ENCODE assay signal across 16 cellular contexts in the genomic region with DNA sequence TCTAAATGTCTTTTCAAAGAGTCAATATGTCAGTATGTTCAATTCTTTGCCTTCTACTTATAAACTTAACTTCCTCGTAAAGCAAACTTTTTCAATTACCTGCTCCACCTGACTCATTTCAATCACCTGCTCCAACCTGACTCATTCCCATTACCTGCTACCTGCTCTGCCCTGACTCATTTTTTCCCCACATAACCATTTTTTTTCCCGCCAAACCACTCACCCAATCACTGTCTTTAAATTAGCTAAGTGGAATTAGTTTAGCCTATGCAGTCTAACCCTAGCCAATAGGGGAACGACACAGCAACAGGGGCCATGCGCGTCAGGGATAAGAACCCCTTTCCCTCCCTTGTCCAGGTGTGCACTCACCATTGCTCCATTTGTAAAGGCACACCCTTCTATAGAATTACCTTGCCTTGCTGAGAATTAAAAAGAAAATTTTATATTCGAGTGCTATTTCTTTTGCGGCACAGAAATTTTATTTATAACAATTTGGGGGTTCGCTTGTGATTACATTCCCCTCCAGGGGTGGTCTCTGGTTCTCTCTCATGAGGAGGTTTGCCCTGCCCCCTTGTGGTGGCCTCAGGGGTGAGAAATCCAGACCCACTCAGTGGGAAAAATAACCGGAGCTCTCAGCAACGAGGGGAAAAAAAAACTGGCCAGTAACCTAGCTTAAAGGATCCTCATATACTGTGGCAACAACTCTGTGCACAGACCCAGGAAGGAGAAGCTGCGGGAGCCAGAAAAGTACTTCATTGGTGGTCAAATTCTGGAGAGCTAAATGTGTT.
DNase-seq lines count a peak whose midpoint lies in the region; ATAC-seq and TF ChIP-seq lines count a peak whose summit lies in the region.
"Had no signal": no experiment of that assay in that cellular context is flagged by ENCODE, and none has a peak within 500 bp of the region (broad histone marks: within the 10 kb centered on the region; RNA-seq: fewer than 3 reads in every experiment).

No MANE protein-coding gene starts in this region.

- H3K9me3 Mint-ChIP-seq in activated CD4-positive, alpha-beta memory T cell treated with anti-CD3 and anti-CD28 coated beads for 36 hours, result peaks cover 15% of the 10 kb centered on the region
- H3K9me3 Mint-ChIP-seq in activated CD4-positive, alpha-beta memory T cell treated with anti-CD3 and anti-CD28 coated beads, Interleukin-2, amount 10 ng/mL, durations not matched to agents 7 days and 5 days, result peaks cover 28% of the 10 kb centered on the region

- intact Hi-C loops in activated CD4-positive, alpha-beta memory T cell treated with anti-CD3 and anti-CD28 coated beads for 36 hours (cut with micrococcal nuclease), result no loop called here
- intact Hi-C loops in thyroid gland (cut with DNase I), result no loop called here
- intact Hi-C loops in lower leg skin (cut with DNase I; ENCODE audit: low total_unique reads), result no loop called here

- no peaks in the 10 kb centered on the region for H3K36me3 ChIP-seq in thyroid gland
- H3K36me3 ChIP-seq: breast epithelium, upper lobe of left lung had no signal

- no peaks in the 10 kb centered on the region for H3K27me3 Mint-ChIP-seq in activated CD4-positive, alpha-beta memory T cell treated with anti-CD3 and anti-CD28 coated beads for 36 hours
- no peaks in the 10 kb centered on the region for H3K27me3 Mint-ChIP-seq in activated CD4-positive, alpha-beta memory T cell treated with anti-CD3 and anti-CD28 coated beads, Interleukin-2, amount 10 ng/mL, durations not matched to agents 7 days and 5 days
- H3K27me3 Mint-ChIP-seq: activated T-helper 17 cell treated with anti-CD3 and anti-CD28 coated beads, Interleukin-2, amount 50 U/mL, for 72 hours had no signal

- H3K36me3 Mint-ChIP-seq in activated CD4-positive, alpha-beta memory T cell treated with anti-CD3 and anti-CD28 coated beads for 36 hours, result no peaks in the 10 kb centered on the region
- no peaks in the 10 kb centered on the region for H3K36me3 Mint-ChIP-seq in activated CD4-positive, alpha-beta memory T cell treated with anti-CD3 and anti-CD28 coated beads, Interleukin-2, amount 10 ng/mL, durations not matched to agents 7 days and 5 days (ENCODE audit: low read depth)

- TF ChIP-seq POLR2A in thyroid gland (IDR thresholded peaks at IDR 0.05), result no peak
- no peak for TF ChIP-seq POLR2A in lower leg skin (IDR thresholded peaks at IDR 0.05)

- H3K27ac ChIP-seq in thyroid gland, result peak overlapping the region; percentile 48 to 76 (median 68)
- H3K27ac ChIP-seq: breast epithelium, SK-N-MC, skin epidermis, upper lobe of left lung had no signal

- no peak for ATAC-seq in HG03432 (IDR thresholded peaks at IDR 0.05; ENCODE audit: unreplicated experiment)
- ATAC-seq: activated T-helper 17 cell treated with anti-CD3 and anti-CD28 coated beads, Interleukin-2, amount 50 U/mL, for 72 hours had no signal

- H3K27me3 ChIP-seq in thyroid gland, result no peaks in the 10 kb centered on the region
- H3K27me3 ChIP-seq: breast epithelium, upper lobe of left lung had no signal

- H3K4me1 Mint-ChIP-seq in activated CD4-positive, alpha-beta memory T cell treated with anti-CD3 and anti-CD28 coated beads for 36 hours (ENCODE audit: low read depth), result peaks cover 8% of the 10 kb centered on the region
- H3K4me1 Mint-ChIP-seq in activated CD4-positive, alpha-beta memory T cell treated with anti-CD3 and anti-CD28 coated beads, Interleukin-2, amount 10 ng/mL, durations not matched to agents 7 days and 5 days, result no peaks in the 10 kb centered on the region
- H3K4me1 Mint-ChIP-seq: immature natural killer cell had no signal

- TF ChIP-seq CTCF in thyroid gland (IDR thresholded peaks at IDR 0.05) (peak in 5 of 6 experiments; percentile 29 to 54 (median 49)), lower leg skin (IDR thresholded peaks at IDR 0.05) (no peak)

- peak; percentile 11 for DNase-seq in activated CD4-positive, alpha-beta memory T cell treated with anti-CD3 and anti-CD28 coated beads for 36 hours
- no peak for DNase-seq in activated CD4-positive, alpha-beta memory T cell treated with anti-CD3 and anti-CD28 coated beads, Interleukin-2, amount 10 ng/mL, durations not matched to agents 7 days and 5 days
- peak; percentile 17 for DNase-seq in SK-N-DZ (ENCODE audit: low spot score)
- peak; percentile 54 for DNase-seq in kidney tubule cell (ENCODE audit: low spot score)
- peak; percentile 54 to 63 for DNase-seq in thyroid gland
- no peak for DNase-seq in cerebellar nuclear complex (lab: John Stamatoyannopoulos, UW)
- DNase-seq in lower leg skin (ENCODE audit: low spot score in 2 of 2), result no peak
- DNase-seq: activated CD4-positive, CD25-positive, alpha-beta regulatory T cell treated with anti-CD3 and anti-CD28 coated beads, Interleukin-2, amount 50 U/mL, for 72 hours; immature natural killer cell; NCI-H226; upper lobe of left lung had no signal

- no peak overlapping the region for H3K27ac Mint-ChIP-seq in activated CD4-positive, alpha-beta memory T cell treated with anti-CD3 and anti-CD28 coated beads for 36 hours
- H3K27ac Mint-ChIP-seq in activated CD4-positive, alpha-beta memory T cell treated with anti-CD3 and anti-CD28 coated beads, Interleukin-2, amount 10 ng/mL, durations not matched to agents 7 days and 5 days, result no peak overlapping the region
- H3K27ac Mint-ChIP-seq: activated T-helper 17 cell treated with anti-CD3 and anti-CD28 coated beads, Interleukin-2, amount 50 U/mL, for 72 hours; immature natural killer cell had no signal

- no peaks in the 10 kb centered on the region for H3K9me3 ChIP-seq in thyroid gland

- CTCF ChIA-PET in activated CD4-positive, alpha-beta memory T cell treated with anti-CD3 and anti-CD28 coated beads for 36 hours (lab: Charles Lee), result interaction anchor here (0.6 to 1.4 kb wide), 4 partner anchors 112 to 359 kb away, joined by 3 read pairs; no protein-coding TSS in a partner anchor
- CTCF ChIA-PET in activated CD4-positive, alpha-beta memory T cell treated with anti-CD3 and anti-CD28 coated beads, Interleukin-2, amount 10 ng/mL, durations not matched to agents 7 days and 5 days (lab: Charles Lee), result interaction anchor here (0.6 kb wide), 1 partner anchor 67 kb away, joined by 3 read pairs; no protein-coding TSS in a partner anchor

- H3K4me3 ChIP-seq in thyroid gland (replicated peaks in 1 of 3), result no peak overlapping the region
- no peak overlapping the region for H3K4me3 ChIP-seq in lower leg skin (ENCODE audit: low read depth, poor library complexity, severe bottlenecking)
- H3K4me3 ChIP-seq: breast epithelium, SK-N-MC, skin epidermis, upper lobe of left lung had no signal

- H3K4me3 Mint-ChIP-seq in activated CD4-positive, alpha-beta memory T cell treated with anti-CD3 and anti-CD28 coated beads for 36 hours, result no peak overlapping the region
- H3K4me3 Mint-ChIP-seq in activated CD4-positive, alpha-beta memory T cell treated with anti-CD3 and anti-CD28 coated beads, Interleukin-2, amount 10 ng/mL, durations not matched to agents 7 days and 5 days, result no peak overlapping the region
- H3K4me3 Mint-ChIP-seq: activated T-helper 17 cell treated with anti-CD3 and anti-CD28 coated beads, Interleukin-2, amount 50 U/mL, for 72 hours; immature natural killer cell had no signal

- peaks cover 40 to 47% of the 10 kb centered on the region in 2 donors for H3K4me1 ChIP-seq in thyroid gland
- H3K4me1 ChIP-seq: breast epithelium, upper lobe of left lung had no signal

- 45 to 52% methylated on average over 11 of the region's 11 CpGs for WGBS in thyroid gland, 2 donors
- 50 to 61% methylated on average over 11 of the region's 11 CpGs for WGBS in lower leg skin, 2 donors

- POLR2A ChIA-PET in activated CD4-positive, alpha-beta memory T cell treated with anti-CD3 and anti-CD28 coated beads for 36 hours (lab: Charles Lee), result no interaction called here
- POLR2A ChIA-PET in activated CD4-positive, alpha-beta memory T cell treated with anti-CD3 and anti-CD28 coated beads, Interleukin-2, amount 10 ng/mL, durations not matched to agents 7 days and 5 days (lab: Charles Lee), result no interaction called here

Comparison
In these comparisons a context has a peak if more than half of its experiments do, and no peak if none do; other contexts are left out.
1. DNase-seq: peak in activated CD4-positive, alpha-beta memory T cell treated with anti-CD3 and anti-CD28 coated beads for 36 hours (single experiment), SK-N-DZ (single experiment), kidney tubule cell (single experiment) and thyroid gland (2 of 2); none in activated CD4-positive, alpha-beta memory T cell treated with anti-CD3 and anti-CD28 coated beads, Interleukin-2, amount 10 ng/mL, durations not matched to agents 7 days and 5 days (single experiment), cerebellar nuclear complex (0 of 2) and lower leg skin (0 of 2).
2. CTCF ChIP-seq: peak in thyroid gland (5 of 6); none in lower leg skin (0 of 3).